1 cellular context compared by ENCODE assay signal in genomic region chr1:12754738-12755137, GRCh38.
TF ChIP-seq lines count a peak whose summit lies in the region.

No MANE protein-coding gene starts in this region.

TF ChIP-seq in K562, 482 proteins besides CTCF, POLR2A, EP300 and RAD21:
- TF ChIP-seq NONO (IDR thresholded peaks at IDR 0.05; ENCODE audit: low read depth in 2 of 2, low read length in 1 of 2) (no peak), RBFOX2 (IDR thresholded peaks at IDR 0.05; ENCODE audit: low read depth, low read length) (no peak), CBX5 (IDR thresholded peaks at IDR 0.05; ENCODE audit: borderline replicate concordance, low read depth) (no peak), ZNF224 (CRISPR knock-in tag; IDR thresholded peaks at IDR 0.05) (no peak), ZNF197 (CRISPR knock-in tag; IDR thresholded peaks at IDR 0.05; ENCODE audit: low read depth) (no peak), CEBPG (CRISPR knock-in tag; IDR thresholded peaks at IDR 0.05) (no peak), CEBPG (tag; conservative IDR thresholded peaks at IDR 0.05 in 1 of 2, IDR thresholded peaks at IDR 0.05 in 1 of 2) (peak; percentile 80 to 81), ETV5 (CRISPR knock-in tag; IDR thresholded peaks at IDR 0.05; ENCODE audit: low read depth) (no peak), CEBPB (tag; IDR thresholded peaks at IDR 0.05) (peak; percentile 87), BCL6 (CRISPR knock-in tag; IDR thresholded peaks at IDR 0.05) (no peak), HNRNPH1 (optimal IDR thresholded peaks at IDR 0.05; ENCODE audit: low read depth, low read length) (no peak)
TF ChIP-seq in K562: peak in this region for 2.
